ENCODE assay signal across 24 cellular contexts in genomic region chr7:26709210-26709990, GRCh38.
DNase-seq lines count a peak whose midpoint lies in the region; TF ChIP-seq lines count a peak whose summit lies in the region.
"Had no signal": no experiment of that assay in that cellular context is flagged by ENCODE, and none has a peak within 500 bp of the region (broad histone marks: within the 10 kb centered on the region; RNA-seq: fewer than 3 reads in every experiment).

No MANE protein-coding gene starts in this region.

- TF ChIP-seq CTCF in nephron progenitor cell (IDR thresholded peaks at IDR 0.05): no peak

- no peaks in the 10 kb centered on the region for H3K9me3 Mint-ChIP-seq in nephron progenitor cell
- H3K9me3 Mint-ChIP-seq: activated CD4-positive, alpha-beta memory T cell treated with anti-CD3 and anti-CD28 coated beads for 36 hours; activated naive CD4-positive, alpha-beta T cell treated with anti-CD3 and anti-CD28 coated beads, Interleukin-2, amount 10 ng/mL, durations not matched to agents 7 days and 5 days; effector memory CD8-positive, alpha-beta T cell; immature natural killer cell; nephron; T-helper 1 cell treated with Interleukin-12 subunit alpha and Interleukin-12 subunit beta and Interleukin-4 antibody, amounts not matched to agents 30 μg/mL and 1 μg/mL, for 36 hours; WTC11 had no signal

- H3K4me3 Mint-ChIP-seq in nephron progenitor cell: no peak overlapping the region
- H3K4me3 Mint-ChIP-seq: activated CD4-positive, alpha-beta memory T cell treated with anti-CD3 and anti-CD28 coated beads for 36 hours; activated naive CD4-positive, alpha-beta T cell treated with anti-CD3 and anti-CD28 coated beads, Interleukin-2, amount 10 ng/mL, durations not matched to agents 7 days and 5 days; effector memory CD8-positive, alpha-beta T cell; immature natural killer cell; nephron; T-helper 1 cell treated with Interleukin-12 subunit alpha and Interleukin-12 subunit beta and Interleukin-4 antibody, amounts not matched to agents 30 μg/mL and 1 μg/mL, for 36 hours; WTC11 had no signal

- peak overlapping the region; percentile 1 for H3K27ac Mint-ChIP-seq in nephron progenitor cell
- H3K27ac Mint-ChIP-seq: activated CD4-positive, alpha-beta memory T cell treated with anti-CD3 and anti-CD28 coated beads for 36 hours; activated naive CD4-positive, alpha-beta T cell treated with anti-CD3 and anti-CD28 coated beads, Interleukin-2, amount 10 ng/mL, durations not matched to agents 7 days and 5 days; effector memory CD8-positive, alpha-beta T cell; immature natural killer cell; T-helper 1 cell treated with Interleukin-12 subunit alpha and Interleukin-12 subunit beta and Interleukin-4 antibody, amounts not matched to agents 30 μg/mL and 1 μg/mL, for 36 hours; WTC11 had no signal

- no peaks in the 10 kb centered on the region for H3K4me1 Mint-ChIP-seq in nephron progenitor cell
- H3K4me1 Mint-ChIP-seq: activated naive CD4-positive, alpha-beta T cell treated with anti-CD3 and anti-CD28 coated beads, Interleukin-2, amount 10 ng/mL, durations not matched to agents 7 days and 5 days; immature natural killer cell; WTC11 had no signal

- peaks cover 9% of the 10 kb centered on the region for H3K36me3 Mint-ChIP-seq in nephron progenitor cell (ENCODE audit: low read depth)
- H3K36me3 Mint-ChIP-seq: activated CD4-positive, alpha-beta memory T cell treated with anti-CD3 and anti-CD28 coated beads for 36 hours; activated naive CD4-positive, alpha-beta T cell treated with anti-CD3 and anti-CD28 coated beads, Interleukin-2, amount 10 ng/mL, durations not matched to agents 7 days and 5 days; WTC11 had no signal

- DNase-seq in GDM1 (lab: John Stamatoyannopoulos, UW) (peak; percentile 43), NOMO-1 (lab: John Stamatoyannopoulos, UW; ENCODE audit: unreplicated experiment in 2 of 2) (peak; percentile 49 to 86), epithelial cell of prostate (ENCODE audit: low read depth, low spot score) (peak; percentile 20), nephron progenitor cell (no peak), NCI-H2081 (lab: John Stamatoyannopoulos, UW) (no peak), DMS 273 (lab: John Stamatoyannopoulos, UW; ENCODE audit: unreplicated experiment) (no peak), GM03348 (ENCODE audit: low spot score) (no peak)
- DNase-seq: activated CD4-positive, alpha-beta memory T cell treated with anti-CD3 and anti-CD28 coated beads for 36 hours; activated naive CD4-positive, alpha-beta T cell treated with anti-CD3 and anti-CD28 coated beads, Interleukin-2, amount 10 ng/mL, durations not matched to agents 7 days and 5 days; DMS79 treated with DMSO at 0.1 percent for 48 hours; effector memory CD8-positive, alpha-beta T cell; head of caudate nucleus; immature natural killer cell; mesendoderm; NCI-H1048; NCI-H2081 treated with DMSO at 0.1 percent for 48 hours; NCI-H510A treated with DMSO at 0.1 percent for 48 hours; psoas muscle; Right ventricle myocardium superior; spleen had no signal

- H3K27me3 Mint-ChIP-seq in nephron progenitor cell (ENCODE audit: low read depth, poor library complexity): no peaks in the 10 kb centered on the region
- H3K27me3 Mint-ChIP-seq: activated CD4-positive, alpha-beta memory T cell treated with anti-CD3 and anti-CD28 coated beads for 36 hours; activated naive CD4-positive, alpha-beta T cell treated with anti-CD3 and anti-CD28 coated beads, Interleukin-2, amount 10 ng/mL, durations not matched to agents 7 days and 5 days; effector memory CD8-positive, alpha-beta T cell had no signal

- peak overlapping the region; percentile 26 for H3K27ac ChIP-seq in epithelial cell of prostate
- H3K27ac ChIP-seq: ascending aorta, psoas muscle, spleen had no signal

Comparison
In these comparisons a context has a peak if more than half of its experiments do, and no peak if none do; other contexts are left out.
1. DNase-seq: peak in GDM1 (single experiment), NOMO-1 (2 of 2) and epithelial cell of prostate (single experiment); none in nephron progenitor cell (single experiment), NCI-H2081 (0 of 2), DMS 273 (single experiment) and GM03348 (single experiment).